ENCODE assay signal across 11 cellular contexts in genomic region chr3:10389995-10390394, GRCh38.
DNase-seq lines count a peak whose midpoint lies in the region; ATAC-seq and TF ChIP-seq lines count a peak whose summit lies in the region.
"Had no signal": no experiment of that assay in that cellular context is flagged by ENCODE, and none has a peak within 500 bp of the region (broad histone marks: within the 10 kb centered on the region; RNA-seq: fewer than 3 reads in every experiment).

No MANE protein-coding gene starts in this region.

- H3K4me2 ChIP-seq in MM.1S (ENCODE audit: low read depth, low read length), result no peak overlapping the region

- H3K9ac ChIP-seq in MM.1S (ENCODE audit: low read length), result no peak overlapping the region
- H3K9ac ChIP-seq: parathyroid adenoma had no signal

- no peaks in the 10 kb centered on the region for H3K9me2 ChIP-seq in MM.1S (replicated peaks; ENCODE audit: insufficient read depth, low read length)

- H3K36me3 ChIP-seq in MM.1S (replicated peaks; ENCODE audit: insufficient read depth, low read length), result no peaks in the 10 kb centered on the region
- H3K36me3 ChIP-seq in sigmoid colon, result no peaks in the 10 kb centered on the region
- H3K36me3 ChIP-seq: brain microvascular endothelial cell had no signal

- TF ChIP-seq POLR2A in sigmoid colon (IDR thresholded peaks at IDR 0.05), result no peak

- 39 to 48% methylated on average over 2 of the region's 2 CpGs for WGBS in sigmoid colon, 2 donors

- H3K4me1 ChIP-seq in MM.1S (ENCODE audit: low read length), result peaks cover 39% of the 10 kb centered on the region
- H3K4me1 ChIP-seq in sigmoid colon, result no peaks in the 10 kb centered on the region

- ATAC-seq in GM18858 (IDR thresholded peaks at IDR 0.05; ENCODE audit: unreplicated experiment) (peak; percentile 81), HG02588 (IDR thresholded peaks at IDR 0.05; ENCODE audit: unreplicated experiment) (peak; percentile 88)

- TF ChIP-seq CTCF in MM.1S (IDR thresholded peaks at IDR 0.05; ENCODE audit: low read length) (no peak), RWPE1 (conservative IDR thresholded peaks at IDR 0.05; ENCODE audit: low read depth) (no peak), sigmoid colon (IDR thresholded peaks at IDR 0.05) (no peak)

- H3K27me3 ChIP-seq in MM.1S (replicated peaks; ENCODE audit: insufficient read depth, low read length), result no peaks in the 10 kb centered on the region
- no peaks in the 10 kb centered on the region for H3K27me3 ChIP-seq in sigmoid colon
- H3K27me3 ChIP-seq: brain microvascular endothelial cell had no signal

- DNase-seq in MM.1S, result peak; percentile 21
- DNase-seq in midbrain (lab: John Stamatoyannopoulos, UW), result peak; percentile 6
- no peak for DNase-seq in RWPE1 (ENCODE audit: low spot score)
- DNase-seq in NCI-H2107 (lab: John Stamatoyannopoulos, UW), result no peak
- DNase-seq in sigmoid colon, result no peak
- no peak for DNase-seq in cardiac septum (ENCODE audit: low spot score)
- DNase-seq: brain microvascular endothelial cell, NCI-H345 had no signal

- no peak for TF ChIP-seq EP300 in sigmoid colon (IDR thresholded peaks at IDR 0.05)

- no peak overlapping the region for H2AFZ ChIP-seq in MM.1S (ENCODE audit: low read length)
- H2AFZ ChIP-seq: parathyroid adenoma had no signal

- H3K79me2 ChIP-seq in MM.1S (ENCODE audit: low read length), result no peaks in the 10 kb centered on the region
- H3K79me2 ChIP-seq: parathyroid adenoma had no signal

- H4K20me1 ChIP-seq in MM.1S (ENCODE audit: insufficient read depth, low read length), result no peaks in the 10 kb centered on the region

- POLR2A ChIA-PET in RWPE1 (lab: Yijun Ruan, JAX; ENCODE audit: low non-redundant PET), result no interaction called here

- no peak overlapping the region for H3K4me3 ChIP-seq in MM.1S (ENCODE audit: low read length)
- H3K4me3 ChIP-seq in sigmoid colon, result no peak overlapping the region

- H3K27ac ChIP-seq in MM.1S (ENCODE audit: low read length) (peak overlapping the region; percentile 11; the same call in 1 of the 2 replicates), RWPE1 (no peak overlapping the region), sigmoid colon (no peak overlapping the region)
- H3K27ac ChIP-seq: brain microvascular endothelial cell, parathyroid adenoma had no signal

- H3K9me3 ChIP-seq in MM.1S (replicated peaks; ENCODE audit: insufficient read depth, low read length), result no peaks in the 10 kb centered on the region
- H3K9me3 ChIP-seq in sigmoid colon, result peaks cover 9 to 22% (median 11%) of the 10 kb centered on the region in 4 donors

- intact Hi-C loops in sigmoid colon (cut with DNase I), result no loop called here
- intact Hi-C loops in cardiac septum (cut with DNase I), result no loop called here

- CTCF ChIA-PET in RWPE1 (lab: Yijun Ruan, JAX), result no interaction called here

- peaks cover 5% of the 10 kb centered on the region for H3F3A ChIP-seq in MM.1S (ENCODE audit: insufficient read depth, low read length)

Comparison
In these comparisons a context has a peak if more than half of its experiments do, and no peak if none do; other contexts are left out.
1. DNase-seq: peak in MM.1S (single experiment) and midbrain (single experiment); none in RWPE1 (single experiment), NCI-H2107 (single experiment), sigmoid colon (single experiment) and cardiac septum (single experiment).